ENCODE assay signal across 11 cellular contexts in genomic region chr19:6610934-6611370, GRCh38. TPM values are rescaled to one million over a fixed set of nuclear protein-coding genes. Genes with fewer than 3 reads are reported as not detected.
A peak's percentile ranks its signal among the peaks of the same experiment; 100 is the strongest.
DNase-seq lines count a peak whose midpoint lies in the region; ATAC-seq, FAIRE-seq and TF ChIP-seq lines count a peak whose summit lies in the region.
"Had no signal": no experiment of that assay in that cellular context is flagged by ENCODE, and none has a peak within 500 bp of the region (broad histone marks: within the 10 kb centered on the region; RNA-seq: fewer than 3 reads in every experiment).

No MANE protein-coding gene starts in this region.

- H2BK120ac ChIP-seq in mesenchymal stem cell (ENCODE audit: low read depth, low read length), result no peak overlapping the region

- no peak overlapping the region for H3K18ac ChIP-seq in mesenchymal stem cell (ENCODE audit: low read depth in 1 of 2, low read length in 2 of 2)

- no peak overlapping the region for H2BK15ac ChIP-seq in mesenchymal stem cell (ENCODE audit: low read depth, poor library complexity, severe bottlenecking)

- no peak overlapping the region for H2AK5ac ChIP-seq in mesenchymal stem cell (ENCODE audit: low read length, severe bottlenecking)

- peaks cover 7% of the 10 kb centered on the region for H3K4me1 ChIP-seq in mesenchymal stem cell (ENCODE audit: control insufficient read depth, insufficient read depth, low read depth, low read length)
- H3K4me1 ChIP-seq in pancreas, result no peaks in the 10 kb centered on the region

- no peak overlapping the region for H3K14ac ChIP-seq in mesenchymal stem cell (ENCODE audit: low read length in 2 of 2)

- no peak for ATAC-seq in pancreas
- ATAC-seq in left lobe of liver, result no peak

- no peak overlapping the region for H2BK5ac ChIP-seq in mesenchymal stem cell (ENCODE audit: low read depth, low read length, poor library complexity, severe bottlenecking)

- H3K79me1 ChIP-seq in mesenchymal stem cell (replicated peaks; ENCODE audit: low read length, poor library complexity, severe bottlenecking), result no peaks in the 10 kb centered on the region

- DNase-seq in AG20443 (ENCODE audit: low spot score), result peak; percentile 80
- DNase-seq in LHCN-M2 (ENCODE audit: low read depth), result peak; percentile 88
- DNase-seq in cardiac fibroblast (ENCODE audit: low read depth in 2 of 2), result peak; percentile 82 to 97
- peak; percentile 24 for DNase-seq in mesenchymal stem cell
- no peak for DNase-seq in posterior cingulate gyrus
- DNase-seq in pancreas, result no peak
- no peak for DNase-seq in GM12892 (ENCODE audit: insufficient read length)
- DNase-seq in left lobe of liver (ENCODE audit: low spot score), result no peak
- DNase-seq: NCI-H1048; stimulated activated CD4-positive, alpha-beta T cell treated with anti-CD3 and anti-CD28 coated beads, Interleukin-4, amount 100 ng/mL, for 4 hours had no signal

- H3K23ac ChIP-seq in mesenchymal stem cell (ENCODE audit: low read length in 2 of 2), result no peak overlapping the region

- H3K27ac ChIP-seq in mesenchymal stem cell (ENCODE audit: low read length, poor library complexity, severe bottlenecking), result peak overlapping the region; percentile 96
- H3K27ac ChIP-seq in pancreas, result no peak overlapping the region

- H3K27me3 ChIP-seq in mesenchymal stem cell (ENCODE audit: control insufficient read depth in 1 of 2, insufficient read depth in 1 of 2, low read length in 2 of 2) (no peaks in the 10 kb centered on the region), pancreas (peaks cover 0 to 9% (median 5%) of the 10 kb centered on the region in 4 donors)

- H4K8ac ChIP-seq in mesenchymal stem cell (ENCODE audit: low read length), result no peak overlapping the region

- H3K9me3 ChIP-seq in mesenchymal stem cell (ENCODE audit: control insufficient read depth, low read length) (no peaks in the 10 kb centered on the region), pancreas (no peaks in the 10 kb centered on the region)

- peak overlapping the region; percentile 87 for H3K9ac ChIP-seq in mesenchymal stem cell (ENCODE audit: low read length)

- no peak overlapping the region for H2AFZ ChIP-seq in mesenchymal stem cell (ENCODE audit: low read depth, low read length)

- H2BK12ac ChIP-seq in mesenchymal stem cell (ENCODE audit: low read length in 2 of 2), result no peak overlapping the region

- H3K4me3 ChIP-seq in cardiac fibroblast (replicated peaks in 1 of 2; ENCODE audit: low read depth in 2 of 2, low read length in 2 of 2) (no peak overlapping the region), mesenchymal stem cell (ENCODE audit: insufficient read depth in 1 of 2, low read depth in 1 of 2, low read length in 2 of 2) (peak overlapping the region in 1 of 2 experiments; percentile 57), pancreas (no peak overlapping the region)

- no peak overlapping the region for H3K4me2 ChIP-seq in mesenchymal stem cell (ENCODE audit: low read length, poor library complexity, severe bottlenecking)

- H3K36me3 ChIP-seq in mesenchymal stem cell (ENCODE audit: control insufficient read depth in 1 of 2, insufficient read depth in 2 of 2, low read depth in 1 of 2, low read length in 2 of 2) (no peaks in the 10 kb centered on the region), pancreas (no peaks in the 10 kb centered on the region)

- WGBS in mesenchymal stem cell, result 23% methylated on average over 4 of the region's 4 CpGs
- 53 to 62% methylated on average over 4 of the region's 4 CpGs for WGBS in pancreas, 2 donors

- TF ChIP-seq POLR2A in GM12892 (IDR thresholded peaks at IDR 0.05; ENCODE audit: low read depth, low read length), result no peak

- no peak overlapping the region for H4K91ac ChIP-seq in mesenchymal stem cell (ENCODE audit: low read length)

- FAIRE-seq in pancreas (lab: Jason Lieb, UNC) (no peak), GM12892 (lab: Jason Lieb, UNC) (no peak)

- TF ChIP-seq CTCF in cardiac fibroblast (IDR thresholded peaks at IDR 0.05; ENCODE audit: low read depth, low read length), result no peak
- TF ChIP-seq CTCF in pancreas (IDR thresholded peaks at IDR 0.05), result no peak

- intact Hi-C loops in posterior cingulate gyrus (cut with DNase I) (no loop called here), pancreas (cut with DNase I) (no loop called here)

- H3K4ac ChIP-seq in mesenchymal stem cell (ENCODE audit: low read depth in 1 of 2, low read length in 2 of 2), result no peak overlapping the region

RNA-seq across cellular contexts. Expression of gene CD70, which starts 20.0 kb away (rescaled TPM):
- 3.3 and 6.5 TPM in 2 replicates for total RNA-seq in LHCN-M2 (2014; rRNA removed)
- polyA plus RNA-seq in LHCN-M2 (2012), result 1.3 TPM
- not detected for polyA plus RNA-seq in mesenchymal stem cell (2013, experiment 1 of 2)
- polyA plus RNA-seq in mesenchymal stem cell (2013, experiment 2 of 2), result not detected
- under 1 TPM in 1 of 6 donors, not detected in 5; 0.16 TPM for total RNA-seq in pancreas
- not detected for polyA plus RNA-seq in pancreas
- polyA plus RNA-seq in GM12892 (2012; ENCODE audit: missing spikeins), result 162 TPM
- total RNA-seq in left lobe of liver, result 0.25 TPM
- polyA plus RNA-seq: neural cell had no signal

RNA-seq across cellular contexts. Expression of gene TNFSF14, which starts 59.0 kb away (rescaled TPM):
- not detected in 2 replicates for total RNA-seq in LHCN-M2 (2014; rRNA removed)
- polyA plus RNA-seq in LHCN-M2 (2012), result not detected
- polyA plus RNA-seq in mesenchymal stem cell (2013, experiment 1 of 2), result not detected
- polyA plus RNA-seq in mesenchymal stem cell (2013, experiment 2 of 2), result not detected
- 1 to 10 TPM in 2 of 6 donors, under 1 TPM in 3, not detected in 1; 0.67 to 5.9 (median 0.98) TPM for total RNA-seq in pancreas
- polyA plus RNA-seq in pancreas, result 1 to 10 TPM; 1.9 to 5.6 TPM
- 7.5 TPM for polyA plus RNA-seq in GM12892 (2012; ENCODE audit: missing spikeins)
- 8.3 TPM for total RNA-seq in left lobe of liver
- polyA plus RNA-seq: neural cell had no signal

Comparison
In these comparisons a context has a peak if more than half of its experiments do, and no peak if none do; other contexts are left out.
1. DNase-seq: peak in AG20443 (single experiment), LHCN-M2 (single experiment), cardiac fibroblast (2 of 2) and mesenchymal stem cell (single experiment); none in posterior cingulate gyrus (0 of 10), pancreas (0 of 6), GM12892 (single experiment) and left lobe of liver (single experiment).